ENCODE assay signal across 8 cellular contexts in the genomic region with DNA sequence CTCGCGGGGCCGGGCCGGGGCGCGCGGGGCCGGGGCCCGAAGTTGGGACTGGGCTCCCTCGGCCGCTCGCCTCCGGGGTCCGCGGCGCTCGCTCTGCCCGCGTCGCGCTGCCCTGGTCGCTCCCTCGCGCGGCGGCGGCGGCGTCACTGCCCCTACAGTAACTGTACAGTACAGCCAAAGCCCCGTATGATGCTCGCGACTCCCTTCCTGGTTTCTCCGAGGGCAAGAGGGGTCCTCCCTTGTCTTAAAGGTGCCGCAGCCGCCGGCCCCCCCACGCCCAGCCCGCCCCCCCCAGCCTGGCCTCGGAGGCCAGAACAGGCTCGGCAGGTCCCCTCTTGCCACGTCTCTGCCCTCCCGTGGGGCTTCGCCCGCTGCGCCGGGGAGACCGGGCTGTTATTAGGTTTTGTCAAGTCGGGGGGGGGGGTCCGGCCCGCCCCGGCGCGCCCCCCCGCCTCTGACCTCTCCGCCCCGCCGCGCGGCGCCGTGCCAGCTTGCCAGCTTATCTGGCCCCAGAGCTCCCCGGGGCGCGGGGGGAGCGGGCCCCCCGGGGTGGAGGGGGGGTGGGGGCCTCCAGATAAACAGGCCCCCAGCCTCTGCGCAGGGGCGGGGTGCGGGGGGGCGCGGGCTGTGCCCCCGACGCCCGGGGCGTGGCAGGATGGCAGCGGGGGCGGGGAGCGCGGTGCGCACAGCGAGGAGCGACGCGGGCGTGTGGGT. TPM values are rescaled to one million over a fixed set of nuclear protein-coding genes. Genes with fewer than 3 reads are reported as not detected.
DNase-seq lines count a peak whose midpoint lies in the region; ATAC-seq and TF ChIP-seq lines count a peak whose summit lies in the region.

A gene (minus strand): TSS at position 218 of the 714 bp plus-strand sequence. CDS start 11,667 bp downstream, outside the sequence.

- H3K4me3 Mint-ChIP-seq in activated CD4-positive, alpha-beta T cell treated with anti-CD3 and anti-CD28 coated beads, Interleukin-2, amount 10 ng/mL, durations not matched to agents 7 days and 5 days: peak within 1 kb of the TSS; percentile 81

- intact Hi-C loops in colonic mucosa (cut with DNase I): no loop called here
- intact Hi-C loops in left colon (cut with DNase I, micrococcal nuclease): no loop called here

- CTCF ChIA-PET in activated CD4-positive, alpha-beta T cell treated with anti-CD3 and anti-CD28 coated beads, Interleukin-2, amount 10 ng/mL, durations not matched to agents 7 days and 5 days (lab: Charles Lee): no interaction called here

- peak; percentile 49 for TF ChIP-seq POLR2A in GM19193 (IDR thresholded peaks at IDR 0.05; ENCODE audit: extremely low read depth, insufficient read depth, insufficient read length)

- peak within 1 kb of the TSS; percentile 93 for H3K27ac Mint-ChIP-seq in activated CD4-positive, alpha-beta T cell treated with anti-CD3 and anti-CD28 coated beads, Interleukin-2, amount 10 ng/mL, durations not matched to agents 7 days and 5 days

- no peak for TF ChIP-seq CTCF in colonic mucosa (IDR thresholded peaks at IDR 0.05)

- H3K9me3 Mint-ChIP-seq in activated CD4-positive, alpha-beta T cell treated with anti-CD3 and anti-CD28 coated beads, Interleukin-2, amount 10 ng/mL, durations not matched to agents 7 days and 5 days: no peaks in the 10 kb centered on the region

- peaks cover 17% of the 10 kb centered on the region for H3K4me1 ChIP-seq in colonic mucosa

- peak within 1 kb of the TSS; percentile 81 for H3K4me3 ChIP-seq in colonic mucosa

- peaks cover 28% of the 10 kb centered on the region for H3K4me1 Mint-ChIP-seq in activated CD4-positive, alpha-beta T cell treated with anti-CD3 and anti-CD28 coated beads, Interleukin-2, amount 10 ng/mL, durations not matched to agents 7 days and 5 days

- no peaks in the 10 kb centered on the region for H3K36me3 ChIP-seq in colonic mucosa

- H3K9ac ChIP-seq in colonic mucosa (ENCODE audit: low read depth in 2 of 2, low read length in 2 of 2): peak within 1 kb of the TSS; percentile 93 to 95

- POLR2A ChIA-PET in activated CD4-positive, alpha-beta T cell treated with anti-CD3 and anti-CD28 coated beads, Interleukin-2, amount 10 ng/mL, durations not matched to agents 7 days and 5 days (lab: Charles Lee): no interaction called here

- DNase-seq in 8988T (peak; percentile 84), NCI-H524 treated with DMSO at 0.1 percent for 48 hours (lab: John Stamatoyannopoulos, UW) (peak; percentile 50), colonic mucosa (peak; percentile 88), left colon (peak; percentile 91 to 94)
- DNase-seq in activated CD4-positive, alpha-beta T cell treated with anti-CD3 and anti-CD28 coated beads, Interleukin-2, amount 10 ng/mL, durations not matched to agents 7 days and 5 days: peak; percentile 83
- DNase-seq in stimulated activated CD4-positive, alpha-beta T cell treated with anti-CD3 and anti-CD28 coated beads, Interleukin-1b, Interleukin-23, amount 100 ng/mL, for 48 hours: peak; percentile 78

- H3K27ac ChIP-seq in colonic mucosa: peak within 1 kb of the TSS; percentile 96

- H3K36me3 Mint-ChIP-seq in activated CD4-positive, alpha-beta T cell treated with anti-CD3 and anti-CD28 coated beads, Interleukin-2, amount 10 ng/mL, durations not matched to agents 7 days and 5 days (ENCODE audit: low read depth): peaks cover 4% of the 10 kb centered on the region

- peak; percentile 33 for ATAC-seq in left colon
- ATAC-seq in GM21390 (IDR thresholded peaks at IDR 0.05; ENCODE audit: unreplicated experiment): no peak

- no peaks in the 10 kb centered on the region for H3K27me3 Mint-ChIP-seq in activated CD4-positive, alpha-beta T cell treated with anti-CD3 and anti-CD28 coated beads, Interleukin-2, amount 10 ng/mL, durations not matched to agents 7 days and 5 days

- no peaks in the 10 kb centered on the region for H3K9me3 ChIP-seq in colonic mucosa

- H3K27me3 ChIP-seq in colonic mucosa: no peaks in the 10 kb centered on the region

RNA-seq across cellular contexts. Expression of the gene that starts here (rescaled TPM):
- 10 to 100 TPM; 39.4 to 47.5 TPM for total RNA-seq in activated CD4-positive, alpha-beta T cell treated with anti-CD3 and anti-CD28 coated beads, Interleukin-2, amount 10 ng/mL, durations not matched to agents 7 days and 5 days
- total RNA-seq in colonic mucosa: 100 to 1,000 TPM; 110 to 123 TPM
- total RNA-seq in left colon: 100 to 1,000 TPM; 110 to 124 TPM
